In the genomic region with DNA sequence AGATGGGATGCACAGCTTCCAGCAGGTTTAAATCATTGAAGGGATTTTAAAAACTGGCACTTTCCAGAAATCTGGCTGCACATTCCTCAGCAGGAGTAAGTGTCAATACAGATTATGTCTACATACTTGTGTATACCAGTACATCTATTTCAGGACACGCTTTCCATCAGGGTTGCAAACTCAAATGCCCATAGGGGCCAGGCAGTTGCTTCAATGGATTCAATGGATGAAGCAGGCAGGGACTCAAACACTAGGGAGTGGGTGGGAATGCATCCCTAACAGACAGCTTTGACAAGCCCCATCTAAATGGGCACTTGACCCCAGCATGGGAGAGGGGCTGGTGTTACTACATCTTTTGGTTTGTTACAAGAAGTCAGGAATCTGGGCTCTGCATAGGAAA, we compare ENCODE assay signal across 16 cellular contexts.
DNase-seq lines count a peak whose midpoint lies in the region; ATAC-seq and TF ChIP-seq lines count a peak whose summit lies in the region.
"Had no signal": no experiment of that assay in that cellular context is flagged by ENCODE, and none has a peak within 500 bp of the region (broad histone marks: within the 10 kb centered on the region; RNA-seq: fewer than 3 reads in every experiment).

No MANE protein-coding gene starts in this region.

- TF ChIP-seq POLR2A in esophagus squamous epithelium (IDR thresholded peaks at IDR 0.05): no peak

- POLR2A ChIA-PET in MCF 10A (lab: Yijun Ruan, JAX): interaction anchor here (1.0 to 3.2 kb wide), 4 partner anchors 12 to 57 kb away, joined by 3 to 17 read pairs (median 6); no protein-coding TSS in a partner anchor

- H3K4me1 ChIP-seq in mammary epithelial cell (ENCODE audit: insufficient read depth, low read length): peaks cover 39% of the 10 kb centered on the region
- H3K4me1 ChIP-seq in esophagus squamous epithelium: peaks cover 37 to 79% (median 58%) of the 10 kb centered on the region in 3 donors

- no peak overlapping the region for H2AFZ ChIP-seq in mammary epithelial cell (ENCODE audit: low read depth, low read length)
- H2AFZ ChIP-seq: GM23248 had no signal

- no peaks in the 10 kb centered on the region for H3K36me3 Mint-ChIP-seq in MCF 10A (ENCODE audit: insufficient read depth, unreplicated experiment)
- H3K36me3 Mint-ChIP-seq in mesothelial cell of epicardium: no peaks in the 10 kb centered on the region

- peak overlapping the region; percentile 79 for H3K27ac Mint-ChIP-seq in MCF 10A (ENCODE audit: low read depth, unreplicated experiment)
- H3K27ac Mint-ChIP-seq in mesothelial cell of epicardium: no peak overlapping the region
- H3K27ac Mint-ChIP-seq: nephron progenitor cell had no signal

- BruUV-seq in MCF 10A (replicated peaks; lab: Mats Ljungman, UMichigan): no TSS peak
- no TSS peak for BruUV-seq in mammary epithelial cell (replicated peaks; lab: Mats Ljungman, UMichigan)

- no peaks in the 10 kb centered on the region for H3K9me3 ChIP-seq in mammary epithelial cell (replicated peaks; ENCODE audit: insufficient read depth, low read length)
- H3K9me3 ChIP-seq in esophagus squamous epithelium: no peaks in the 10 kb centered on the region
- H3K9me3 ChIP-seq: right atrium auricular region, tibial nerve had no signal

- H3K27me3 ChIP-seq in mammary epithelial cell (ENCODE audit: insufficient read depth, low read length) (no peaks in the 10 kb centered on the region), esophagus squamous epithelium (no peaks in the 10 kb centered on the region)
- H3K27me3 ChIP-seq: right atrium auricular region, tibial nerve had no signal

- in situ Hi-C loops in mammary epithelial cell (cut with MboI; ENCODE audit: low sequenced_read_pairs in 2 of 2): no loop called here

- H3K4me3 Mint-ChIP-seq in MCF 10A (ENCODE audit: unreplicated experiment): no peak overlapping the region
- no peak overlapping the region for H3K4me3 Mint-ChIP-seq in mesothelial cell of epicardium
- H3K4me3 Mint-ChIP-seq: nephron progenitor cell had no signal

- H3K9ac ChIP-seq in mammary epithelial cell (ENCODE audit: insufficient read depth, low read length): no peak overlapping the region
- H3K9ac ChIP-seq: GM23248 had no signal

- no peak for DNase-seq in MCF 10A (ENCODE audit: unreplicated experiment)
- no peak for DNase-seq in mammary epithelial cell
- no peak for DNase-seq in esophagus squamous epithelium (lab: John Stamatoyannopoulos, UW)
- DNase-seq in mesothelial cell of epicardium (ENCODE audit: low spot score in 2 of 2, unreplicated experiment in 2 of 2): no peak
- no peak for DNase-seq in stimulated activated CD4-positive, alpha-beta T cell treated with anti-CD3 and anti-CD28 coated beads, Interleukin-4, amount 100 ng/mL, for 24 hours
- DNase-seq: GM23248; NCI-H187; NCI-H526 treated with DMSO at 0.1 percent for 48 hours; nephron progenitor cell; stimulated activated CD4-positive, alpha-beta T cell treated with anti-CD3 and anti-CD28 coated beads, Interleukin-1b, Interleukin-23, amount 100 ng/mL, for 48 hours had no signal

- H3K4me1 Mint-ChIP-seq in MCF 10A (ENCODE audit: insufficient read depth, unreplicated experiment) (peaks cover 47% of the 10 kb centered on the region), mesothelial cell of epicardium (peaks cover 55% of the 10 kb centered on the region)

- no peaks in the 10 kb centered on the region for H4K20me1 ChIP-seq in mammary epithelial cell (ENCODE audit: insufficient read depth, low read length)

- peaks cover 12% of the 10 kb centered on the region for H3K79me2 ChIP-seq in mammary epithelial cell (ENCODE audit: insufficient read depth, low read length)

- no peak overlapping the region for H3K4me2 ChIP-seq in mammary epithelial cell (ENCODE audit: insufficient read depth, low read depth, low read length)

- intact Hi-C loops in MCF 10A (cut with micrococcal nuclease) (no loop called here), mammary epithelial cell (cut with micrococcal nuclease) (loop anchor here (5.0 kb wide), 1 partner anchor 51 kb away; no protein-coding TSS in a partner anchor), esophagus squamous epithelium (cut with DNase I) (no loop called here)

- CTCF ChIA-PET in MCF 10A (lab: Yijun Ruan, JAX) (interaction anchor here (1.3 kb wide), 1 partner anchor 22 kb away, joined by 3 read pairs; no protein-coding TSS in a partner anchor), mammary epithelial cell (lab: Charles Lee; ENCODE audit: low non-redundant PET) (no interaction called here)

- no peak overlapping the region for H3K27ac ChIP-seq in mammary epithelial cell (ENCODE audit: insufficient read depth, low read depth, low read length)
- peak overlapping the region; percentile 87 for H3K27ac ChIP-seq in VCaP
- H3K27ac ChIP-seq in esophagus squamous epithelium: peak overlapping the region; percentile 64 to 90 (median 82)
- H3K27ac ChIP-seq: GM23248, right atrium auricular region had no signal

- 100% methylated on average over 1 of the region's 1 CpG for WGBS in mammary epithelial cell (ENCODE audit: low coverage, missing lambda C conversion rate)
- WGBS in esophagus squamous epithelium, 2 donors: 71 to 89% methylated on average over 1 of the region's 1 CpG

- H3K9me3 Mint-ChIP-seq in MCF 10A (ENCODE audit: unreplicated experiment): no peaks in the 10 kb centered on the region
- no peaks in the 10 kb centered on the region for H3K9me3 Mint-ChIP-seq in mesothelial cell of epicardium
- H3K9me3 Mint-ChIP-seq: nephron progenitor cell had no signal

- no peak for TF ChIP-seq CTCF in MCF 10A (IDR thresholded peaks at IDR 0.05; ENCODE audit: unreplicated experiment)
- no peak for TF ChIP-seq CTCF in mammary epithelial cell (conservative IDR thresholded peaks at IDR 0.05 in 1 of 2, IDR thresholded peaks at IDR 0.05 in 1 of 2; ENCODE audit: extremely low read depth in 1 of 2, insufficient read depth in 1 of 2, low read depth in 1 of 2, low read length in 2 of 2)
- TF ChIP-seq CTCF in VCaP (conservative IDR thresholded peaks at IDR 0.05): no peak
- TF ChIP-seq CTCF in esophagus squamous epithelium (IDR thresholded peaks at IDR 0.05): no peak
- TF ChIP-seq CTCF in mesothelial cell of epicardium (IDR thresholded peaks at IDR 0.05; ENCODE audit: unreplicated experiment): no peak

- H3K27me3 Mint-ChIP-seq in MCF 10A (ENCODE audit: insufficient read depth, unreplicated experiment) (no peaks in the 10 kb centered on the region), mesothelial cell of epicardium (ENCODE audit: low read depth) (no peaks in the 10 kb centered on the region)

- H3K36me3 ChIP-seq in mammary epithelial cell (ENCODE audit: insufficient read depth, low read length): no peaks in the 10 kb centered on the region
- no peaks in the 10 kb centered on the region for H3K36me3 ChIP-seq in esophagus squamous epithelium
- H3K36me3 ChIP-seq: right atrium auricular region, tibial nerve had no signal

- ATAC-seq in HG02623 (IDR thresholded peaks at IDR 0.05; ENCODE audit: unreplicated experiment) (no peak), HG02970 (IDR thresholded peaks at IDR 0.05; ENCODE audit: low FRiP score, unreplicated experiment) (no peak)
- ATAC-seq: Panc1 had no signal

- dilution Hi-C loops in mammary epithelial cell (cut with HindIII; ENCODE audit: low sequenced_read_pairs): no loop called here

- no peak overlapping the region for H3K4me3 ChIP-seq in mammary epithelial cell (replicated peaks in 1 of 3; ENCODE audit: insufficient read depth in 1 of 3, low read depth in 2 of 3, low read length in 3 of 3)
- no peak overlapping the region for H3K4me3 ChIP-seq in esophagus squamous epithelium
- H3K4me3 ChIP-seq: GM23248, right atrium auricular region, tibial nerve had no signal
